Comparison of ENCODE assay signal across 17 cellular contexts in the genomic region with DNA sequence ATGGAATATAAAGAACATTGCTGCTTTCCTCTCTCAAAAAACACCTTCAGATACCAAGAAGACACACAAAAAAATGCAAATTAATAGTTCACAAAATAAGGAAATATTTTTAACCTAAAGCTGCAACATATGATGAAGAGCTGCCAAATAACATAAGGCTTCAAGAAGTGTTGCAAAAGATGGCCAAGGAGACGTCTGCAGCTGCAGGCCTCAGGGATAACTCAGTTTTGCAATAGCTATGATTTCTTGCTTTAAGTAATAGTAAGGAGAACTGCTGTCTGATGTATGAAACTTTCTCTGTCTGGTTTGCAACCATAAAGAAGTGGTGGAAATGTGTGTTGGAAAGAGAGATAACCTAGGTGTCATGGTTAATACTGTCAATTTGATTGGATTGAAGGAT.
DNase-seq lines count a peak whose midpoint lies in the region; ATAC-seq and TF ChIP-seq lines count a peak whose summit lies in the region.
"Had no signal": no experiment of that assay in that cellular context is flagged by ENCODE, and none has a peak within 500 bp of the region (broad histone marks: within the 10 kb centered on the region; RNA-seq: fewer than 3 reads in every experiment).

No MANE protein-coding gene starts in this region.

- no peaks in the 10 kb centered on the region for H3K9me3 ChIP-seq in CD4-positive, alpha-beta memory T cell (ENCODE audit: control insufficient read depth in 1 of 2, low read length in 2 of 2)
- H3K9me3 ChIP-seq: BLaER1 treated with 17β-estradiol and CSF1 and Interleukin-3, amounts not matched to agents 10 nM and 100 nM had no signal

- no peak for TF ChIP-seq CTCF in fibroblast of pulmonary artery (IDR thresholded peaks at IDR 0.05; ENCODE audit: low read length, missing control alignments)

- H3K36me3 Mint-ChIP-seq in CD4-positive, alpha-beta memory T cell: no peaks in the 10 kb centered on the region
- H3K36me3 Mint-ChIP-seq: CD4-positive, CD25-positive, alpha-beta regulatory T cell had no signal

- H3K27me3 Mint-ChIP-seq in CD4-positive, alpha-beta memory T cell: no peaks in the 10 kb centered on the region
- H3K27me3 Mint-ChIP-seq: B cell; CD4-positive, CD25-positive, alpha-beta regulatory T cell had no signal

- no peaks in the 10 kb centered on the region for H3K4me1 ChIP-seq in CD4-positive, alpha-beta memory T cell (ENCODE audit: insufficient read depth, low read length)
- H3K4me1 ChIP-seq: BLaER1 treated with 17β-estradiol and CSF1 and Interleukin-3, amounts not matched to agents 10 nM and 100 nM had no signal

- DNase-seq in SIG-M5 treated with dmso at 0.1 percent for 504 hours (lab: John Stamatoyannopoulos, UW; ENCODE audit: unreplicated experiment) (peak; percentile 62), SIG-M5 (lab: John Stamatoyannopoulos, UW) (no peak), NCI-H226 (peak; percentile 21), SKM-1 treated with dmso at 0.1 percent for 144 hours (lab: John Stamatoyannopoulos, UW; ENCODE audit: unreplicated experiment) (peak; percentile 31), fibroblast of pulmonary artery (ENCODE audit: low read depth) (peak; percentile 1), AG08396 (ENCODE audit: low spot score) (no peak)
- DNase-seq in CD4-positive, alpha-beta memory T cell: no peak
- DNase-seq: 8988T; CD4-positive, CD25-positive, alpha-beta regulatory T cell; DMS79 treated with DMSO at 0.1 percent for 48 hours; GF-D8; GOT3; H7 had no signal

- ATAC-seq in HG02852 (IDR thresholded peaks at IDR 0.05; ENCODE audit: unreplicated experiment): no peak
- ATAC-seq: HCT116 had no signal

- H3K36me3 ChIP-seq in CD4-positive, alpha-beta memory T cell (ENCODE audit: insufficient read depth, low read length): no peaks in the 10 kb centered on the region
- H3K36me3 ChIP-seq: BLaER1 treated with 17β-estradiol and CSF1 and Interleukin-3, amounts not matched to agents 10 nM and 100 nM had no signal

- no peak overlapping the region for H3K4me3 ChIP-seq in fibroblast of pulmonary artery (replicated peaks; ENCODE audit: low read depth, low read length)
- H3K4me3 ChIP-seq in CD4-positive, alpha-beta memory T cell (ENCODE audit: low read length in 2 of 2): no peak overlapping the region
- H3K4me3 ChIP-seq: BLaER1 treated with 17β-estradiol and CSF1 and Interleukin-3, amounts not matched to agents 10 nM and 100 nM had no signal

- H3K4me3 Mint-ChIP-seq in CD4-positive, alpha-beta memory T cell: no peak overlapping the region
- H3K4me3 Mint-ChIP-seq: B cell; CD4-positive, CD25-positive, alpha-beta regulatory T cell had no signal

- H3K27me3 ChIP-seq in CD4-positive, alpha-beta memory T cell (ENCODE audit: insufficient read depth, low read length): no peaks in the 10 kb centered on the region
- H3K27me3 ChIP-seq: BLaER1 treated with 17β-estradiol and CSF1 and Interleukin-3, amounts not matched to agents 10 nM and 100 nM had no signal

- CTCF ChIA-PET in CD4-positive, alpha-beta memory T cell (lab: Charles Lee; ENCODE audit: partially characterized antibody): no interaction called here

- H3K27ac ChIP-seq in CD4-positive, alpha-beta memory T cell (ENCODE audit: low read depth, low read length): no peak overlapping the region
- H3K27ac ChIP-seq: BLaER1 treated with 17β-estradiol and CSF1 and Interleukin-3, amounts not matched to agents 10 nM and 100 nM had no signal

- intact Hi-C loops in CD4-positive, alpha-beta memory T cell (cut with micrococcal nuclease): no loop called here

- H3K27ac Mint-ChIP-seq in CD4-positive, alpha-beta memory T cell: no peak overlapping the region
- H3K27ac Mint-ChIP-seq: B cell; CD4-positive, CD25-positive, alpha-beta regulatory T cell had no signal

- H3K4me1 Mint-ChIP-seq in CD4-positive, alpha-beta memory T cell: no peaks in the 10 kb centered on the region
- H3K4me1 Mint-ChIP-seq: B cell; CD4-positive, CD25-positive, alpha-beta regulatory T cell had no signal

- POLR2A ChIA-PET in CD4-positive, alpha-beta memory T cell (lab: Charles Lee; ENCODE audit: partially characterized antibody): no interaction called here

- H3K9me3 Mint-ChIP-seq in CD4-positive, alpha-beta memory T cell: peaks cover 0 to 4% (median 1%) of the 10 kb centered on the region in 8 donors

Comparison
In these comparisons a context has a peak if more than half of its experiments do, and no peak if none do; other contexts are left out.
1. DNase-seq: peak in SIG-M5 treated with dmso at 0.1 percent for 504 hours (single experiment), NCI-H226 (single experiment), SKM-1 treated with dmso at 0.1 percent for 144 hours (single experiment) and fibroblast of pulmonary artery (single experiment); none in SIG-M5 (single experiment), AG08396 (single experiment) and CD4-positive, alpha-beta memory T cell (0 of 5).